In the genomic region with DNA sequence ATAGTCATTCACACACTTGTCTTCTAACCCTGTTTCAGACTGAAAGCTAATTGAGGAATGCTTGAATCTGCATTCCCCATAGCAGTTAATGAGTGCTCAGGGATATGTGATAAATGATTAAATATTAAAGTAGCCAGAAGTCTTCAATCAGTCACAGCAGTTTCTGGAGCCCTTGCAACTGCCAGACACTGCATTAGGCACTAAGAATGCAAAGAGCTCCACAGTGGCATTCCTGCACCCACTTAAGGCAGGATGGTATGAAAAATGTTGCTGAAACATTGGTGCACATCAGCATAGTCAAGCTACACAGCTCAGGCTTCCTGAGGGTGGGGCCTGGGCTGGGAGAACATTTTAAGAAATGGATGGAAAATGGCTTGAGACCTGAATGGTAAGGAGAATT, we compare ENCODE assay signal across 24 cellular contexts. TPM values are rescaled to one million over a fixed set of nuclear protein-coding genes. Genes with fewer than 3 reads are reported as not detected.
"Had no signal": no experiment of that assay in that cellular context is flagged by ENCODE, and none has a peak within 500 bp of the region (broad histone marks: within the 10 kb centered on the region; RNA-seq: fewer than 3 reads in every experiment).

No MANE protein-coding gene starts in this region.

- H3K9me3 Mint-ChIP-seq: immature natural killer cell had no signal

- DNase-seq: activated CD4-positive, alpha-beta T cell treated with anti-CD3 and anti-CD28 coated beads for 4 hours; activated CD4-positive, alpha-beta T cell treated with anti-CD3 and anti-CD28 coated beads, Interleukin-2, amount 50 U/mL, for 48 hours; activated CD4-positive, CD25-positive, alpha-beta regulatory T cell; activated CD8-positive, alpha-beta memory T cell treated with anti-CD3 and anti-CD28 coated beads, Interleukin-2, amount 50 U/mL, for 48 hours; activated naive CD4-positive, alpha-beta T cell treated with Interleukin-2 at 50 U/mL for 16 hours; activated naive CD8-positive, alpha-beta T cell treated with anti-CD3 and anti-CD28 coated beads for 36 hours; activated T-cell treated with anti-CD3 and anti-CD28 coated beads, Interleukin-2, amount 50 U/mL, for 48 hours; amniotic stem cell; cerebellar nuclear complex; effector CD4-positive, alpha-beta T cell; erythroblast; foreskin melanocyte; immature natural killer cell; kidney glomerular epithelial cell; naive thymus-derived CD8-positive, alpha-beta T cell; stimulated activated CD4-positive, alpha-beta T cell treated with anti-CD3 and anti-CD28 coated beads, Interleukin-2, amount 100 ng/mL, for 48 hours; stimulated activated CD8-positive, alpha-beta memory T cell treated with anti-CD3 and anti-CD28 coated beads, Interleukin-4, amount 100 ng/mL, for 48 hours; stimulated activated naive CD4-positive, alpha-beta T cell; thyroid gland had no signal

- H3K4me3 ChIP-seq: hepatocyte, smooth muscle cell, thyroid gland had no signal

- H3K36me3 Mint-ChIP-seq: activated naive CD8-positive, alpha-beta T cell treated with anti-CD3 and anti-CD28 coated beads for 36 hours; immature natural killer cell; naive thymus-derived CD8-positive, alpha-beta T cell had no signal

- H3K4me3 Mint-ChIP-seq: activated naive CD8-positive, alpha-beta T cell treated with anti-CD3 and anti-CD28 coated beads for 36 hours; immature natural killer cell; naive thymus-derived CD8-positive, alpha-beta T cell; T-helper 1 cell treated with Interleukin-12 subunit alpha and Interleukin-12 subunit beta and Interleukin-4 antibody, amounts not matched to agents 30 μg/mL and 1 μg/mL, for 36 hours had no signal

- H3K27ac Mint-ChIP-seq: activated naive CD8-positive, alpha-beta T cell treated with anti-CD3 and anti-CD28 coated beads for 36 hours; immature natural killer cell; T-helper 1 cell treated with Interleukin-12 subunit alpha and Interleukin-12 subunit beta and Interleukin-4 antibody, amounts not matched to agents 30 μg/mL and 1 μg/mL, for 36 hours had no signal

- H3K4me1 Mint-ChIP-seq: immature natural killer cell had no signal

- H3K9me3 ChIP-seq: thyroid gland had no signal

- H3K27ac ChIP-seq: hepatocyte, thyroid gland had no signal

- H3K27me3 ChIP-seq: hepatocyte, thyroid gland had no signal

- ATAC-seq: naive thymus-derived CD8-positive, alpha-beta T cell; sciatic nerve had no signal

RNA-seq across cellular contexts. Expression of a gene that starts 34.3 kb away (rescaled TPM):
- total RNA-seq: activated CD8-positive, alpha-beta memory T cell treated with anti-CD3 and anti-CD28 coated beads for 36 hours had no signal
